In genomic region chr3:185729335-185729715, GRCh38 we compare ENCODE assay signal across 1 cellular context.
TF ChIP-seq lines count a peak whose summit lies in the region.

No MANE protein-coding gene starts in this region.

TF ChIP-seq in GM23338, 12 proteins besides CTCF, POLR2A, EP300 and RAD21 (continued from another document):
- TF ChIP-seq ETS1 (IDR thresholded peaks at IDR 0.05) (no peak), NANOG (IDR thresholded peaks at IDR 0.05; ENCODE audit: borderline replicate concordance) (no peak), STAT1 (IDR thresholded peaks at IDR 0.05; ENCODE audit: unreplicated experiment) (no peak), ZNF114 (CRISPR knock-in tag; IDR thresholded peaks at IDR 0.05) (no peak), REST (IDR thresholded peaks at IDR 0.05; ENCODE audit: unreplicated experiment) (no peak)
TF ChIP-seq in GM23338: peak in this region for 0.
